11 cellular contexts compared by ENCODE assay signal in the genomic region with DNA sequence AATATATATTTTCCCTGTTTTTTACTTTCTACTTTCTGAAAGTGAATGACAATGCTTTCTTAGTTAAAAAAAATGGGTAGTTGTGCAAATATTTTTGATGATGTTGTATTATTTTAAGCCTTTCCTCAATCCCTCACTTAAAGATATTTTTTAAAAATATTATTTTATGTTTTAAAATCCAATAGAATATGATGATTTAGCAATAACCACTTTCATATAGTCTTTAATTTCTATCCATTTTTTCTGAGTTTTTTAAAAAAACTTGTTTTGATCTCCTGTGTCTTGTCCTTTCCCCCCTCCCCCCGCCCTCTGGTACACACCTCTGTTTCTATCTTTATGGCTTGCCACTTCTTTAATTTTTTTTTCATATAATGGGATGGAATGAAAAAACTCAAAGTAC.
"Had no signal": no experiment of that assay in that cellular context is flagged by ENCODE, and none has a peak within 500 bp of the region (broad histone marks: within the 10 kb centered on the region; RNA-seq: fewer than 3 reads in every experiment).

No MANE protein-coding gene starts in this region.

- ATAC-seq: GM23338, HCT116 had no signal

- H3K36me3 ChIP-seq: HAP-1 had no signal

- H3K4me2 ChIP-seq: GM23338 had no signal

- H3K4me3 ChIP-seq: GM23248, GM23338, HAP-1 had no signal

- H3K4me1 ChIP-seq: HAP-1 had no signal

- H3K9ac ChIP-seq: GM23248 had no signal

- H3K9me3 ChIP-seq: HAP-1 had no signal

- DNase-seq: GM23248, GOT3, H7, H9, HCEC 1CT, HFFc6 had no signal

- H3K4me3 Mint-ChIP-seq: GM23338, H9, HFFc6 had no signal

- H3K4me1 Mint-ChIP-seq: GM23338 had no signal

- H3K27ac ChIP-seq: GM23248 had no signal

- H2AFZ ChIP-seq: GM23248, GM23338 had no signal

- FAIRE-seq: H1, H54 had no signal
